8 cellular contexts compared by ENCODE assay signal in the genomic region with DNA sequence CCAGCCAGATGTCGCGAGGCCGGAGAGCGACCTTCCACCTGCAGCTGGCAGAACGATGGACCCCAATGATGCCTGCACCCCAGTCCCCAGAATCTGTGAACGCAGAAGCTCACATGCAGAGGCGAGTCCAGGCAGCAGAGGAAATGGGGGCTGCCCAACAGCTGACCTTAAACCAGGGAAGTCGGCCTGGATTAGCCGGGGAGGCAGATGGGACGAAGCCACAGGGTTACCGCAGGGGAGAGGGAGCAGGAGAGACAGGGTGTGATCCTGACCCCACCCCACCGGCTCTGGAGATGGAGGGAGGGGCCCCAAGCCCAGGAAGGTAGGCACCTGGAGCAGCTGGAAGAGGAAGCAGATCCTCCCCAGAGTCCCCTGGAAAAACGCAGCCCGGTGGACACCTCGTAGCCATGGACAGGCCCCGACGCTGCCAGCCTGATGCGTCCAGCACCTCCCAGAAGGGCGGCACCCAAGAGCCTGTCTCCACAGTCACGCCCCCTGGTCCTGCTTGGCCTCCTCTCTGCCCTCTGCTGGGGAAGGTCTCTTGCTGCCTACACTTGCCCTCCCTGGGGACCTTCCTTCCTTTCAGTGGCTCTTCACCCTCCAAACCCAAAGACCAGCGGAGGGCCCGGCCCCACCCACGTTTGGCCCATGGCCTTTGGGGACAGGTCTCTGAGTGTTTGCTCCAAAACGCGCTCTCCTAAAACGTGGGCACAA. TPM values are rescaled to one million over a fixed set of nuclear protein-coding genes. Genes with fewer than 3 reads are reported as not detected.
A peak's percentile ranks its signal among the peaks of the same experiment; 100 is the strongest.
DNase-seq lines count a peak whose midpoint lies in the region; ATAC-seq, FAIRE-seq and TF ChIP-seq lines count a peak whose summit lies in the region.

No MANE protein-coding gene starts in this region.

- H2BK12ac ChIP-seq in H9 (ENCODE audit: insufficient read length, low read depth, low read length), result no peak overlapping the region

- H3K4me3 Mint-ChIP-seq in CD14-positive monocyte (no peak overlapping the region), H9 (no peak overlapping the region)

- TF ChIP-seq CTCF in CD14-positive monocyte (IDR thresholded peaks at IDR 0.05), result peak; percentile 29
- TF ChIP-seq CTCF in H9 (conservative IDR thresholded peaks at IDR 0.05), result peak; percentile 81
- peak; percentile 42 for TF ChIP-seq CTCF in RWPE2 (IDR thresholded peaks at IDR 0.05; ENCODE audit: poor library complexity, severe bottlenecking)
- TF ChIP-seq CTCF in choroid plexus epithelial cell (conservative IDR thresholded peaks at IDR 0.05; ENCODE audit: low read depth, low read length), result peak; percentile 35

- no peak overlapping the region for H3K4ac ChIP-seq in H9 (ENCODE audit: low read depth, low read length)

- no peaks in the 10 kb centered on the region for H3K9me3 Mint-ChIP-seq in CD14-positive monocyte
- H3K9me3 Mint-ChIP-seq in H9, result no peaks in the 10 kb centered on the region

- H3T11ph ChIP-seq in H9 (ENCODE audit: low read length), result no peak overlapping the region

- H3K4me1 ChIP-seq in H9 (ENCODE audit: insufficient read depth, low read length) (no peaks in the 10 kb centered on the region), RWPE2 (ENCODE audit: insufficient read depth, poor library complexity, severe bottlenecking) (no peaks in the 10 kb centered on the region)

- no peak overlapping the region for H3K9ac ChIP-seq in H9 (ENCODE audit: extremely low read depth, insufficient read length, low read length)

- H3K36me3 ChIP-seq in RWPE2 (ENCODE audit: low read depth), result peaks cover 8% of the 10 kb centered on the region

- peak overlapping the region in 4 of 7 donors; percentile 43 to 70 (median 56) for H3K27ac Mint-ChIP-seq in CD14-positive monocyte
- no peak overlapping the region for H3K27ac Mint-ChIP-seq in H9

- no peaks in the 10 kb centered on the region for H3K79me2 ChIP-seq in H9 (ENCODE audit: insufficient read depth, low read length)

- H4K5ac ChIP-seq in H9 (ENCODE audit: insufficient read length, low read depth, low read length), result no peak overlapping the region

- H2AK5ac ChIP-seq in H9 (ENCODE audit: insufficient read length, low read length), result no peak overlapping the region

- no peak overlapping the region for H2BK20ac ChIP-seq in H9 (ENCODE audit: low read depth, low read length, poor library complexity, severe bottlenecking)

- H3K23me2 ChIP-seq in H9 (ENCODE audit: insufficient read length, low read depth, low read length, poor library complexity, severe bottlenecking), result no peaks in the 10 kb centered on the region

- H3K27ac ChIP-seq in H9 (ENCODE audit: insufficient read length, low read depth, low read length) (no peak overlapping the region), RWPE2 (ENCODE audit: poor library complexity, severe bottlenecking) (no peak overlapping the region)

- H3K27me3 Mint-ChIP-seq in CD14-positive monocyte (ENCODE audit: low read depth in 3 of 3), result peaks cover 0 to 1% (median 0%) of the 10 kb centered on the region in 3 donors
- H3K27me3 Mint-ChIP-seq in H9 (ENCODE audit: low read depth), result no peaks in the 10 kb centered on the region

- no peak overlapping the region for H3K4me3 ChIP-seq in RWPE2 (ENCODE audit: severe bottlenecking)
- H3K4me3 ChIP-seq in choroid plexus epithelial cell (ENCODE audit: low read depth, low read length), result no peak overlapping the region

- H3K23ac ChIP-seq in H9 (ENCODE audit: insufficient read length, low read depth, low read length), result no peak overlapping the region

- H3K56ac ChIP-seq in H9 (ENCODE audit: insufficient read length, low read depth, low read length), result no peak overlapping the region

- FAIRE-seq in HTR-8/SVneo (lab: Jason Lieb, UNC), result no peak

- intact Hi-C loops in CD14-positive monocyte (cut with micrococcal nuclease), result no loop called here

- peak; percentile 57 for ATAC-seq in RWPE2 (ENCODE audit: low read depth)
- ATAC-seq in GM18498 (IDR thresholded peaks at IDR 0.05; ENCODE audit: unreplicated experiment), result no peak

- no peak for DNase-seq in CD14-positive monocyte (ENCODE audit: low spot score)
- peak; percentile 83 for DNase-seq in H9
- DNase-seq in RWPE2 (ENCODE audit: low spot score), result no peak
- no peak for DNase-seq in choroid plexus epithelial cell (ENCODE audit: low read depth)
- peak; percentile 15 to 36 for DNase-seq in stimulated activated CD8-positive, alpha-beta memory T cell treated with anti-CD3 and anti-CD28 coated beads, Interleukin-15, amount 100 ng/mL, for 48 hours (ENCODE audit: low read depth in 2 of 2)
- no peak for DNase-seq in HTR-8/SVneo (ENCODE audit: insufficient read length, low spot score)
- no peak for DNase-seq in mucosa of gallbladder (ENCODE audit: low spot score)

- H3K9me3 ChIP-seq in H9 (ENCODE audit: control insufficient read depth, low read depth, low read length) (no peaks in the 10 kb centered on the region), RWPE2 (ENCODE audit: severe bottlenecking) (no peaks in the 10 kb centered on the region)

- no peak overlapping the region for H3K14ac ChIP-seq in H9 (ENCODE audit: insufficient read depth, low read length)

- H3K4me1 Mint-ChIP-seq in CD14-positive monocyte (peaks cover 35% of the 10 kb centered on the region), H9 (peaks cover 0 to 20% of the 10 kb centered on the region in 2 experiments; a peak in 2 of 4 replicates)

- no CpG with 5 or more reads among the region's 26 CpGs for WGBS in H9 (ENCODE audit: extremely low coverage, insufficient read length, low lambda C conversion rate)

- no peak overlapping the region for H2BK15ac ChIP-seq in H9 (ENCODE audit: low read depth, low read length)

- no peak overlapping the region for H4K91ac ChIP-seq in H9 (ENCODE audit: insufficient read length, low read depth, low read length)

- H3K27me3 ChIP-seq in H9 (ENCODE audit: insufficient read depth, low read length) (no peaks in the 10 kb centered on the region), RWPE2 (ENCODE audit: insufficient read depth, poor library complexity, severe bottlenecking) (no peaks in the 10 kb centered on the region)

- H4K20me1 ChIP-seq in H9 (ENCODE audit: control insufficient read depth, insufficient read depth, insufficient read length), result no peaks in the 10 kb centered on the region

- H2AFZ ChIP-seq in H9 (ENCODE audit: low read length), result no peak overlapping the region

- H2BK120ac ChIP-seq in H9 (ENCODE audit: low read depth, low read length, poor library complexity, severe bottlenecking), result no peak overlapping the region

- no peak overlapping the region for H4K8ac ChIP-seq in H9 (replicated peaks; ENCODE audit: insufficient read length, low read depth, low read length)

- no peaks in the 10 kb centered on the region for H3K79me1 ChIP-seq in H9 (ENCODE audit: insufficient read depth, low read depth, low read length, poor library complexity, severe bottlenecking)

- H3K36me3 Mint-ChIP-seq in CD14-positive monocyte (peaks cover 10 to 50% of the 10 kb centered on the region in 2 donors), H9 (ENCODE audit: insufficient read depth in 1 of 3, low read depth in 3 of 3) (no peaks in the 10 kb centered on the region)

- no peak overlapping the region for H2BK5ac ChIP-seq in H9 (ENCODE audit: insufficient read length, low read length)

- H3K18ac ChIP-seq in H9 (ENCODE audit: insufficient read length, low read depth, low read length), result no peak overlapping the region

- no peak overlapping the region for H3K4me2 ChIP-seq in H9 (ENCODE audit: insufficient read depth, insufficient read length, low read length)

RNA-seq across cellular contexts. Expression of gene PIEZO1, which starts 37.3 kb away (rescaled TPM):
- polyA plus RNA-seq in CD14-positive monocyte, result 10 to 100 TPM; 10.2 to 15.0 TPM
- 67.8 and 71.1 TPM in 2 replicates for total RNA-seq in H9 (2021)
- total RNA-seq in mucosa of gallbladder, result 108 TPM

RNA-seq across cellular contexts. Expression of gene CTU2, which starts 41.4 kb away (rescaled TPM):
- 1 to 10 TPM; 5.9 to 7.5 TPM for polyA plus RNA-seq in CD14-positive monocyte
- 31.5 and 32.8 TPM in 2 replicates for total RNA-seq in H9 (2021)
- total RNA-seq in mucosa of gallbladder, result 15.0 TPM

RNA-seq across cellular contexts. Expression of gene RNF166, which starts 41.5 kb away (rescaled TPM):
- polyA plus RNA-seq in CD14-positive monocyte, result 100 to 1,000 TPM in 1 of 2 donors, 10 to 100 TPM in 1; 99.3 to 120 TPM
- total RNA-seq in H9 (2021) (22.3 and 26.5 TPM in 2 replicates), mucosa of gallbladder (28.4 TPM)

RNA-seq across cellular contexts. Expression of gene CDT1, which starts 55.8 kb away (rescaled TPM):
- under 1 TPM; 0.07 to 0.24 TPM for polyA plus RNA-seq in CD14-positive monocyte
- total RNA-seq in H9 (2021) (74.1 and 79.7 TPM in 2 replicates), mucosa of gallbladder (3.2 TPM)

Comparison
In these comparisons a context has a peak if more than half of its experiments do, and no peak if none do; other contexts are left out.
1. DNase-seq: peak in H9 (single experiment) and stimulated activated CD8-positive, alpha-beta memory T cell treated with anti-CD3 and anti-CD28 coated beads, Interleukin-15, amount 100 ng/mL, for 48 hours (2 of 2); none in CD14-positive monocyte (single experiment), RWPE2 (single experiment), choroid plexus epithelial cell (single experiment), HTR-8/SVneo (single experiment) and mucosa of gallbladder (single experiment).
2. H3K27ac Mint-ChIP-seq: peak in CD14-positive monocyte (4 of 7); none in H9 (0 of 3).
3. CTCF ChIP-seq: peak in every context shown above with its lines; median percentile 81 in H9; 42 in RWPE2; 35 in choroid plexus epithelial cell; 29 in CD14-positive monocyte.